5 cellular contexts compared by ENCODE assay signal in the genomic region with DNA sequence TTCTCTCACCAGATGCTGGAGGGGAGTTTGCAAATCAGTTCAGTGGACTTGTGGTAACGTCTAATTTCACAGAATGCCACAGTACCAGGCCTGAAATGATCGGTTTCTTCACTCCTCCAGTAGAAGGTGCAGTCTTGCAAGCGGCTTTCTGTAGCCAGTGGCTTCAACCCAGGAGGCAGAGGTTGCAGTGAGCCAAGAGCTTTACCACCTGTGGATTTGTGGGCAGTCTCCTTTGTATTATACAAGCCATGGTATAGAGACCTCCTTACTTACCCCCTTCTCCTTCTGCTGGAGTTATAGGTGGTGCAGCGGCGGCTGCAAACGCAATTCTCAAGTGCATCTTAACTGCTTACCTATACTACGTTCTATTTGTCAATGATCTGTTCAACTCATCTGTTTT.
"Had no signal": no experiment of that assay in that cellular context is flagged by ENCODE, and none has a peak within 500 bp of the region (broad histone marks: within the 10 kb centered on the region; RNA-seq: fewer than 3 reads in every experiment).

No MANE protein-coding gene starts in this region.

- DNase-seq: GOT3, H9, HCEC 1CT had no signal

- ATAC-seq: HepG2 had no signal

- H3K9me3 Mint-ChIP-seq: H9, IgD-negative memory B cell had no signal

- H3K27me3 Mint-ChIP-seq: IgD-negative memory B cell had no signal

- H3K4me1 Mint-ChIP-seq: IgD-negative memory B cell had no signal

- H3K4me3 Mint-ChIP-seq: H9, IgD-negative memory B cell had no signal
